1 cellular context compared by ENCODE assay signal in the genomic region with DNA sequence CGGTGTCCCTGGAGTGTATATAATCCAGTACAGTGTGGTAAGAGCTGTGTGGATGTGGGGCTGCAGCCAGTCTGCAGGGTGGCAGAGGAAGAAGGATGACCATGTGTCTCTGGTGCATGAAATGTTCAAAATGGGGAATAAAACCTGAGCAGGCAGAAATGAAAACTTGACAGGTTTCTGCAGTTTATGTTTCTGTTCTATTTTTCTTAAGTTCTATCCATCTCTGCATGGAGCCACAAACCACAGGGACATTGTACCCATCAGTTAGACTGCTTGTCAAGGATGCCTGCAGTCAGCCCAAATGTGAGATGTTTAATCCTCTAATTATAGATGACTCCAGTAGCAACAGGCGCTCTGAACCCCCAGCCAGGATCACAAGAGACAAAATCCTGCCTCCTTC.
TF ChIP-seq lines count a peak whose summit lies in the region.

No MANE protein-coding gene starts in this region.

TF ChIP-seq in H1, 55 proteins besides CTCF, POLR2A, EP300 and RAD21 (continued from another document):
- no peak for TF ChIP-seq TAF7 (optimal IDR thresholded peaks at IDR 0.05; ENCODE audit: borderline replicate concordance, low read depth, low read length)
- no peak for TF ChIP-seq BCL11A (IDR thresholded peaks at IDR 0.05; ENCODE audit: low read depth in 2 of 2, low read length in 2 of 2)
- TF ChIP-seq, protein P1, sequence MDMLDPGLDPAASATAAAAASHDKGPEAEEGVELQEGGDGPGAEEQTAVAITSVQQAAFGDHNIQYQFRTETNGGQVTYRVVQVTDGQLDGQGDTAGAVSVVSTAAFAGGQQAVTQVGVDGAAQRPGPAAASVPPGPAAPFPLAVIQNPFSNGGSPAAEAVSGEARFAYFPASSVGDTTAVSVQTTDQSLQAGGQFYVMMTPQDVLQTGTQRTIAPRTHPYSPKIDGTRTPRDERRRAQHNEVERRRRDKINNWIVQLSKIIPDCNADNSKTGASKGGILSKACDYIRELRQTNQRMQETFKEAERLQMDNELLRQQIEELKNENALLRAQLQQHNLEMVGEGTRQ (IDR thresholded peaks at IDR 0.05; ENCODE audit: low read length), result no peak
